Comparison of ENCODE assay signal across 8 cellular contexts in the genomic region with DNA sequence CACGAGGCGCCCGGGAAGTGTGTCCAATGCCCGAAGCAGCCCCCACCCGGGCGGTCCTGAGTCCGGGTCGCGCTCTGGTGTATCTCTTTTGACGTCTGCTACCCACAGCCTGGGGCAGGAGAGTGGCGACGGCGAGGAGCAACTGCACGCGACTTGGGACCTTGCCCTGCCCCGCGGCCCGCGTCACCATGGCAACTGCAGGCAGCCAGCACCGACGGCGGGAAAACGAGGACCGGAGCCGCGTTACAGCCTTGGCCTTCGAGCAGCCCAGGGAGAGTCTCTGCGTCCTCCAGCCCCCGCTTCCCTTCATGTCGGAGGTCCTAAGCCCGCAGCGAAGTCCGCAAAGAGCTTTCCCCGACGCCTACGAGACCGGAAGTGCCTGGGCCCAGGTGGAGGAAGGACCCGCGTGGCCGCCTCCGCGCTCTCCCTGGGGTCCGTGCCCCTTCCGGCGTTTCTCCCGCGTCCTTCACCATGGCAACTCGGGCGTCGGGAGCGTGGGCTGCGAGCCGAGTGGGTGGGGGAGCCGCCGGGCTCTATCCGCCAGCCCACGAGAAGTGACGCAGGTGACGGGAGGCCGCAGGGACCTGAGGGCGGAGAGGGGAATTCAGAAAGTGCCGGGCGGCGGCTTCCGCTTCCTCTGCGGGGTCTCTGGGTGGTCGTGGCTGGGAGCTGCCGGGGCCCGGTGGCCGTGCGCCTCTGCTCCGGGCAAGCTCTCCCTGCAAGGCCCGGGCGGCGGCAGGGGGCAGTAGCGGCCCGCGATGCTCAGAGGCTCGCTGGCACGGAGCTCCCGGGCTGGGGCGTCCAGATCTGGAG.
DNase-seq lines count a peak whose midpoint lies in the region; ATAC-seq and TF ChIP-seq lines count a peak whose summit lies in the region.

No MANE protein-coding gene starts in this region.

- H3K9me3 Mint-ChIP-seq in endothelial cell (ENCODE audit: unreplicated experiment) (no peaks in the 10 kb centered on the region), mesothelial cell of epicardium (no peaks in the 10 kb centered on the region)

- peak; percentile 73 for TF ChIP-seq CTCF in endothelial cell (IDR thresholded peaks at IDR 0.05; ENCODE audit: unreplicated experiment)
- TF ChIP-seq CTCF in mesothelial cell of epicardium (IDR thresholded peaks at IDR 0.05; ENCODE audit: unreplicated experiment): peak; percentile 76

- DNase-seq in GM03348 (ENCODE audit: low spot score) (peak; percentile 94), NCI-H460 (ENCODE audit: extremely low read depth, low read depth) (peak; percentile 36), endothelial cell (ENCODE audit: low spot score) (peak; percentile 89), mesothelial cell of epicardium (ENCODE audit: low spot score in 2 of 2, unreplicated experiment in 2 of 2) (peak; percentile 75 to 87)
- peak; percentile 51 to 71 (median 57) for DNase-seq in activated CD8-positive, alpha-beta memory T cell treated with anti-CD3 and anti-CD28 coated beads for 48 hours (ENCODE audit: low read depth in 2 of 3, low spot score in 2 of 3)
- peak; percentile 41 for DNase-seq in stimulated activated CD8-positive, alpha-beta memory T cell treated with anti-CD3 and anti-CD28 coated beads, Interleukin-15, amount 100 ng/mL, for 24 hours (ENCODE audit: low read depth)

- H3K4me3 Mint-ChIP-seq in endothelial cell (ENCODE audit: unreplicated experiment) (no peak overlapping the region), mesothelial cell of epicardium (peak overlapping the region; percentile 80)

- H3K27me3 Mint-ChIP-seq in endothelial cell (ENCODE audit: unreplicated experiment) (peaks cover 2% of the 10 kb centered on the region), mesothelial cell of epicardium (ENCODE audit: low read depth) (peaks cover 10% of the 10 kb centered on the region)

- peak; percentile 45 for ATAC-seq in HG02763 (IDR thresholded peaks at IDR 0.05; ENCODE audit: unreplicated experiment)
- ATAC-seq in HG03097 (IDR thresholded peaks at IDR 0.05; ENCODE audit: low FRiP score, unreplicated experiment): no peak

- H3K27ac Mint-ChIP-seq in endothelial cell (ENCODE audit: unreplicated experiment) (no peak overlapping the region), mesothelial cell of epicardium (no peak overlapping the region)

- H3K36me3 Mint-ChIP-seq in endothelial cell (ENCODE audit: low read depth, unreplicated experiment): no peaks in the 10 kb centered on the region
- no peaks in the 10 kb centered on the region for H3K36me3 Mint-ChIP-seq in mesothelial cell of epicardium

- H3K4me1 Mint-ChIP-seq in endothelial cell (ENCODE audit: unreplicated experiment): no peaks in the 10 kb centered on the region
- no peaks in the 10 kb centered on the region for H3K4me1 Mint-ChIP-seq in mesothelial cell of epicardium

Comparison
In these comparisons a context has a peak if more than half of its experiments do, and no peak if none do; other contexts are left out.
1. DNase-seq: peak in every context shown above with its lines; median percentile 94 in GM03348; 89 in endothelial cell; 81 in mesothelial cell of epicardium; 57 in activated CD8-positive, alpha-beta memory T cell treated with anti-CD3 and anti-CD28 coated beads for 48 hours; 41 in stimulated activated CD8-positive, alpha-beta memory T cell treated with anti-CD3 and anti-CD28 coated beads, Interleukin-15, amount 100 ng/mL, for 24 hours; 36 in NCI-H460.